Comparison of ENCODE assay signal across 25 cellular contexts in genomic region chr7:42139751-42140150, GRCh38.
"Had no signal": no experiment of that assay in that cellular context is flagged by ENCODE, and none has a peak within 500 bp of the region (broad histone marks: within the 10 kb centered on the region; RNA-seq: fewer than 3 reads in every experiment).

No MANE protein-coding gene starts in this region.

- FAIRE-seq: islet of Langerhans, kidney, pancreas had no signal

- H3K36me3 ChIP-seq: left ventricle myocardium inferior, pancreas, prostate gland, tibial nerve, uterus had no signal

- H3K27ac ChIP-seq: left ventricle myocardium inferior, pancreas, prostate gland, skin epidermis, tibial nerve had no signal

- H3K4me3 ChIP-seq: left ventricle myocardium inferior, lung, pancreas, prostate gland, skin epidermis, tibial nerve, uterus had no signal

- H3K9me3 Mint-ChIP-seq: naive B cell; natural killer cell; stimulated activated naive CD8-positive, alpha-beta T cell treated with anti-CD3 and anti-CD28 coated beads, Interleukin-15, Interleukin-2, amounts not matched to agents 100 ng/mL and 50 ng/mL, for 24 hours; type B pancreatic cell had no signal

- H3K27me3 ChIP-seq: pancreas, tibial nerve, uterus had no signal

- H3K36me3 Mint-ChIP-seq: naive B cell; natural killer cell; stimulated activated effector memory CD8-positive, alpha-beta T cell treated with anti-CD3 and anti-CD28 coated beads, Interleukin-12 subunit alpha, Interleukin-12 subunit beta, amount 100 ng/mL, for 72 hours had no signal

- H3K4me1 Mint-ChIP-seq: naive B cell; stimulated activated effector memory CD8-positive, alpha-beta T cell treated with anti-CD3 and anti-CD28 coated beads, Interleukin-12 subunit alpha, Interleukin-12 subunit beta, amount 100 ng/mL, for 72 hours had no signal

- DNase-seq: head of caudate nucleus; hippocampal formation; kidney; left ventricle myocardium inferior; naive B cell; natural killer cell; nucleus accumbens; pancreas; posterior cingulate gyrus; retina; right cardiac atrium; stimulated activated CD4-positive, alpha-beta T cell treated with anti-CD3 and anti-CD28 coated beads, Interleukin-12 subunit alpha, Interleukin-12 subunit beta, amount 100 ng/mL, for 4 hours; stimulated activated CD4-positive, alpha-beta T cell treated with anti-CD3 and anti-CD28 coated beads, Interleukin-15, amount 100 ng/mL, for 24 hours; stimulated activated CD4-positive, alpha-beta T cell treated with anti-CD3 and anti-CD28 coated beads, Interleukin-4, amount 100 ng/mL, for 24 hours; stimulated activated naive CD4-positive, alpha-beta T cell; uterus had no signal

- H3K4me3 Mint-ChIP-seq: naive B cell; natural killer cell; stimulated activated effector memory CD8-positive, alpha-beta T cell treated with anti-CD3 and anti-CD28 coated beads, Interleukin-12 subunit alpha, Interleukin-12 subunit beta, amount 100 ng/mL, for 72 hours; stimulated activated naive CD8-positive, alpha-beta T cell treated with anti-CD3 and anti-CD28 coated beads, Interleukin-15, Interleukin-2, amounts not matched to agents 100 ng/mL and 50 ng/mL, for 24 hours; type B pancreatic cell had no signal

- H3K9me3 ChIP-seq: left ventricle myocardium inferior, pancreas, prostate gland, tibial nerve, uterus had no signal

- H3K27ac Mint-ChIP-seq: naive B cell; natural killer cell; stimulated activated effector memory CD8-positive, alpha-beta T cell treated with anti-CD3 and anti-CD28 coated beads, Interleukin-12 subunit alpha, Interleukin-12 subunit beta, amount 100 ng/mL, for 72 hours; stimulated activated naive CD8-positive, alpha-beta T cell treated with anti-CD3 and anti-CD28 coated beads, Interleukin-15, Interleukin-2, amounts not matched to agents 100 ng/mL and 50 ng/mL, for 24 hours; type B pancreatic cell had no signal

- H3K4me1 ChIP-seq: pancreas, prostate gland had no signal

- ATAC-seq: natural killer cell; pancreas; right cardiac atrium; sciatic nerve; stimulated activated effector memory CD8-positive, alpha-beta T cell treated with anti-CD3 and anti-CD28 coated beads, Interleukin-12 subunit alpha, Interleukin-12 subunit beta, amount 100 ng/mL, for 72 hours had no signal
